ENCODE assay signal across 10 cellular contexts in the genomic region with DNA sequence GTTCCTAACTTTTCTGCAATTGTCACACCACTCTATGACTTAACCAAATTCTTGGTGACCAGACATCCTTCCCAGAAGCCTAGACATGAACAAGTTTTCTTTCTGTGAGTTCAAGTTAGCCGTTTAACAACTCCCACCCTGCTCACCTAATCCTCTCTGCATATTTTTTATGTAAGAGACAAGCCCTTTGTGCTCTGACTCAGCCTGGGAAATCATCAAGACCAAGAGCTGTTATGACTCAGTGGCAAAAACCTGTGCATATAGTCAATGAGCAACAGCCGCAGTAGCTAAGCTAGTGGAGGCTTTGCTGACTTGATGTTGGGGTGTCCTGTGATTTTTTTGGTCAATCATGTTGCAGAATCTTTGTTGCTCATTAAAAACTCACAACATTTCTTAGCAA.
DNase-seq lines count a peak whose midpoint lies in the region; ATAC-seq, FAIRE-seq and TF ChIP-seq lines count a peak whose summit lies in the region.
"Had no signal": no experiment of that assay in that cellular context is flagged by ENCODE, and none has a peak within 500 bp of the region (broad histone marks: within the 10 kb centered on the region; RNA-seq: fewer than 3 reads in every experiment).

No MANE protein-coding gene starts in this region.

- RAD21 ChIA-PET in GM12878 (lab: Charles Lee; ENCODE audit: unreplicated experiment) = no interaction called here

- ATAC-seq in HepG2 (no peak), right lobe of liver (no peak), HG03045 (IDR thresholded peaks at IDR 0.05; ENCODE audit: unreplicated experiment) (peak; percentile 97), GM12878 (peak; percentile 64), Right ventricle myocardium superior (ENCODE audit: poor library complexity) (no peak)

- intact Hi-C loops in HepG2 (cut with micrococcal nuclease; ENCODE audit: unreplicated experiment) = no loop called here
- intact Hi-C loops in right lobe of liver (cut with DNase I) = no loop called here
- intact Hi-C loops in GM12878 (cut with micrococcal nuclease; ENCODE audit: unreplicated experiment) = no loop called here
- intact Hi-C loops in Right ventricle myocardium superior (cut with DNase I) = no loop called here

- CTCF ChIA-PET in HepG2 (lab: Yijun Ruan, JAX; ENCODE audit: low intra/inter-chr PET ratio, low total read pairs) = no interaction called here
- CTCF ChIA-PET in GM12878 (lab: Yijun Ruan, JAX) = no interaction called here

- no peaks in the 10 kb centered on the region for H3K4me1 ChIP-seq in HepG2 (ENCODE audit: insufficient read depth, low read length)
- no peaks in the 10 kb centered on the region for H3K4me1 ChIP-seq in right lobe of liver
- H3K4me1 ChIP-seq in GM12878 (ENCODE audit: control insufficient read depth, insufficient read depth, low read length) = no peaks in the 10 kb centered on the region; the same call in 1 of the 2 replicates
- H3K4me1 ChIP-seq: BLaER1 had no signal

- BruUV-seq in HepG2 (replicated peaks; lab: Mats Ljungman, UMichigan) (no TSS peak), GM12878 (replicated peaks; lab: Mats Ljungman, UMichigan) (no TSS peak)

- H3K4me2 ChIP-seq in HepG2 (ENCODE audit: low read depth, low read length) (no peak overlapping the region), GM12878 (ENCODE audit: control insufficient read depth, insufficient read depth) (peak overlapping the region; percentile 13; the same call in 1 of the 2 replicates)
- H3K4me2 ChIP-seq: BLaER1 had no signal

- no peak for FAIRE-seq in HepG2 (lab: Jason Lieb, UNC)
- FAIRE-seq in GM12878 (lab: Jason Lieb, UNC) = no peak
- no peak for FAIRE-seq in D721Med (lab: Jason Lieb, UNC)

- H3K27ac ChIP-seq in HepG2 (ENCODE audit: extremely low read length, insufficient read depth, low read length) (no peak overlapping the region), right lobe of liver (no peak overlapping the region), GM12878 (ENCODE audit: control insufficient read depth, insufficient read depth) (no peak overlapping the region)
- H3K27ac ChIP-seq: BLaER1 had no signal

- TF ChIP-seq CTCF in HepG2 (CRISPR knock-in tag; IDR thresholded peaks at IDR 0.05) = no peak
- TF ChIP-seq CTCF in right lobe of liver (IDR thresholded peaks at IDR 0.05) = no peak
- TF ChIP-seq CTCF in GM12878 (IDR thresholded peaks at IDR 0.05 in 2 of 3, conservative IDR thresholded peaks at IDR 0.05 in 1 of 3; ENCODE audit: control insufficient read depth in 2 of 3, extremely low read depth in 1 of 3, insufficient read depth in 1 of 3, low read depth in 3 of 3, low read length in 3 of 3) = no peak
- TF ChIP-seq CTCF in D721Med (IDR thresholded peaks at IDR 0.05; ENCODE audit: insufficient read depth, missing control alignments) = no peak

- H3K27me3 ChIP-seq in HepG2 (ENCODE audit: control insufficient read depth in 1 of 2, insufficient read depth in 2 of 2, low read length in 2 of 2) (peaks cover 0 to 10% of the 10 kb centered on the region in 2 experiments; a peak in 3 of 5 replicates), right lobe of liver (no peaks in the 10 kb centered on the region), GM12878 (replicated peaks in 1 of 2; ENCODE audit: control insufficient read depth in 2 of 2, insufficient read depth in 2 of 2, low read length in 1 of 2) (no peaks in the 10 kb centered on the region)
- H3K27me3 ChIP-seq: BLaER1 had no signal

- in situ Hi-C loops in HepG2 (cut with HindIII; ENCODE audit: extremely low pct_ligation_motif_present, low pct_unique_long_range_greater_than_20kb) (no loop called here), GM12878 (cut with MboI) (no loop called here)

- SMC1A ChIA-PET in GM12878 (lab: Charles Lee; ENCODE audit: uncharacterized antibody, unreplicated experiment) = interaction anchor here (0.6 kb wide), 1 partner anchor 20 kb away, joined by 3 read pairs; no protein-coding TSS in a partner anchor

- H2AFZ ChIP-seq in HepG2 (ENCODE audit: low read length) = no peak overlapping the region
- peak overlapping the region; percentile 9 for H2AFZ ChIP-seq in GM12878 (ENCODE audit: control insufficient read depth, low read depth, low read length)

- TF ChIP-seq POLR2A in HepG2 (IDR thresholded peaks at IDR 0.05; ENCODE audit: insufficient read depth in 1 of 2, low read depth in 2 of 2, low read length in 2 of 2) (no peak), right lobe of liver (IDR thresholded peaks at IDR 0.05) (no peak), GM12878 (IDR thresholded peaks at IDR 0.05; ENCODE audit: low read depth, low read length) (no peak)

- no peak for TF ChIP-seq RAD21 in HepG2 (CRISPR knock-in tag; IDR thresholded peaks at IDR 0.05)
- no peak for TF ChIP-seq RAD21 in GM12878 (IDR thresholded peaks at IDR 0.05; ENCODE audit: insufficient read depth, low read depth, low read length)

- DNase-seq in HepG2 (ENCODE audit: low spot score) (peak; percentile 10), right lobe of liver (no peak), GM12878 (ENCODE audit: low read depth, low spot score) (no peak), NCI-H2171 treated with DMSO at 0.1 percent for 48 hours (lab: John Stamatoyannopoulos, UW) (no peak), Right ventricle myocardium superior (no peak), NCI-H2227 (lab: John Stamatoyannopoulos, UW; ENCODE audit: unreplicated experiment) (no peak), D721Med (ENCODE audit: insufficient read length, low spot score) (no peak)
- DNase-seq: Karpas-422 had no signal

- no peak overlapping the region for H3K4me3 ChIP-seq in HepG2 (replicated peaks in 1 of 3; ENCODE audit: insufficient read depth in 1 of 3, low read depth in 2 of 3, low read length in 3 of 3)
- H3K4me3 ChIP-seq in right lobe of liver = no peak overlapping the region
- H3K4me3 ChIP-seq in GM12878 = no peak overlapping the region
- H3K4me3 ChIP-seq: BLaER1 had no signal

- H3K9ac ChIP-seq in HepG2 (ENCODE audit: insufficient read depth, low read depth, low read length) (no peak overlapping the region), GM12878 (ENCODE audit: control insufficient read depth, insufficient read depth, low read length) (no peak overlapping the region)
- H3K9ac ChIP-seq: BLaER1 had no signal

- WGBS in HepG2 (ENCODE audit: low lambda C conversion rate) = 0% methylated on average over 2 of the region's 2 CpGs
- 13% methylated on average over 1 of the region's 2 CpGs for WGBS in right lobe of liver (ENCODE audit: insufficient coverage, low coverage, low lambda C conversion rate, missing lambda C conversion rate)
- WGBS in GM12878 (ENCODE audit: insufficient coverage, insufficient replicate concordance, low lambda C conversion rate, missing lambda C conversion rate) = 18% methylated on average over 2 of the region's 2 CpGs

- POLR2A ChIA-PET in HepG2 (lab: Yijun Ruan, JAX) = no interaction called here
- POLR2A ChIA-PET in GM12878 (lab: Charles Lee) = no interaction called here

- no peaks in the 10 kb centered on the region for H3K36me3 ChIP-seq in HepG2 (replicated peaks in 1 of 2; ENCODE audit: control insufficient read depth in 1 of 2, insufficient read depth in 2 of 2, low read length in 2 of 2)
- no peaks in the 10 kb centered on the region for H3K36me3 ChIP-seq in right lobe of liver
- no peaks in the 10 kb centered on the region for H3K36me3 ChIP-seq in GM12878 (ENCODE audit: control insufficient read depth in 2 of 2, insufficient read depth in 2 of 2, low read length in 1 of 2)
- H3K36me3 ChIP-seq: BLaER1 had no signal

- H3K9me3 ChIP-seq in HepG2 (ENCODE audit: low read length) (no peaks in the 10 kb centered on the region), right lobe of liver (no peaks in the 10 kb centered on the region), GM12878 (replicated peaks; ENCODE audit: control insufficient read depth, insufficient read depth, low read length) (no peaks in the 10 kb centered on the region; the same call in 2 of the 3 replicates)

- no peaks in the 10 kb centered on the region for H3K79me2 ChIP-seq in HepG2 (ENCODE audit: insufficient read depth, low read length)
- H3K79me2 ChIP-seq in GM12878 (ENCODE audit: control insufficient read depth, insufficient read depth, low read length) = no peaks in the 10 kb centered on the region

- no peak for TF ChIP-seq EP300 in HepG2 (IDR thresholded peaks at IDR 0.05; ENCODE audit: low read depth in 2 of 2, low read length in 2 of 2)
- no peak for TF ChIP-seq EP300 in HepG2 (CRISPR knock-in tag; IDR thresholded peaks at IDR 0.05; ENCODE audit: borderline replicate concordance)
- no peak for TF ChIP-seq EP300 in GM12878 (IDR thresholded peaks at IDR 0.05; ENCODE audit: borderline replicate concordance in 1 of 2, control insufficient read depth in 1 of 2, low read depth in 2 of 2, low read length in 2 of 2)

- H4K20me1 ChIP-seq in HepG2 (ENCODE audit: insufficient read depth, low read length) = no peaks in the 10 kb centered on the region
- no peaks in the 10 kb centered on the region for H4K20me1 ChIP-seq in GM12878 (ENCODE audit: control insufficient read depth, insufficient read depth)
- H4K20me1 ChIP-seq: BLaER1 had no signal

TF ChIP-seq in HepG2, 621 proteins besides CTCF, POLR2A, EP300 and RAD21 (continues in another document):
- no peak for TF ChIP-seq ZFP90 (CRISPR knock-in tag; IDR thresholded peaks at IDR 0.05; ENCODE audit: borderline replicate concordance)

TF ChIP-seq in GM12878, 131 proteins besides CTCF, POLR2A, EP300 and RAD21:
- no peak for TF ChIP-seq ATF7 (IDR thresholded peaks at IDR 0.05; ENCODE audit: low read depth)
- TF ChIP-seq IRF4 (IDR thresholded peaks at IDR 0.05; ENCODE audit: low read depth, low read length) = peak; percentile 70; the same call in 1 of the 2 replicates
- TF ChIP-seq ESRRA (IDR thresholded peaks at IDR 0.05; ENCODE audit: low read length) = no peak
- TF ChIP-seq BCL11A (IDR thresholded peaks at IDR 0.05; ENCODE audit: low read depth, low read length) = peak; percentile 21; the same call in 1 of the 2 replicates
- TF ChIP-seq RUNX3 (IDR thresholded peaks at IDR 0.05; ENCODE audit: low read length) = peak; percentile 33; the same call in 1 of the 2 replicates
- peak; percentile 82 for TF ChIP-seq JUNB (IDR thresholded peaks at IDR 0.05)

Comparison
In these comparisons a context has a peak if more than half of its experiments do, and no peak if none do; other contexts are left out.
1. ATAC-seq: peak in HG03045 (single experiment) and GM12878 (single experiment); none in HepG2 (single experiment), right lobe of liver (0 of 4) and Right ventricle myocardium superior (single experiment).
2. Of the 75 proteins assayed by ChIP-seq in both HepG2 and GM12878: peak only in HepG2: none; only in GM12878: JUNB; in both: none; in neither: 74.